Comparison of ENCODE assay signal across 12 cellular contexts in genomic region chr2:234764378-234764777, GRCh38.
DNase-seq lines count a peak whose midpoint lies in the region; ATAC-seq and TF ChIP-seq lines count a peak whose summit lies in the region.
"Had no signal": no experiment of that assay in that cellular context is flagged by ENCODE, and none has a peak within 500 bp of the region (broad histone marks: within the 10 kb centered on the region; RNA-seq: fewer than 3 reads in every experiment).

No MANE protein-coding gene starts in this region.

- TF ChIP-seq CTCF in fibroblast of villous mesenchyme (IDR thresholded peaks at IDR 0.05; ENCODE audit: insufficient read depth, low read depth, low read length) = no peak

- H3K4me3 ChIP-seq in fibroblast of villous mesenchyme (ENCODE audit: low read depth, low read length) = no peak overlapping the region
- H3K4me3 ChIP-seq: HAP-1 had no signal

- no peak for ATAC-seq in HG03520 (IDR thresholded peaks at IDR 0.05; ENCODE audit: unreplicated experiment)
- ATAC-seq in HG02938 (IDR thresholded peaks at IDR 0.05; ENCODE audit: unreplicated experiment) = no peak

- peak; percentile 74 for DNase-seq in DMS79 treated with DMSO at 0.1 percent for 48 hours (lab: John Stamatoyannopoulos, UW)
- peak; percentile 17 for DNase-seq in NCI-H1048 (lab: John Stamatoyannopoulos, UW)
- DNase-seq in fibroblast of villous mesenchyme (ENCODE audit: low read depth) = peak; percentile 28
- DNase-seq in NCI-H2029 treated with DMSO at 0.1 percent for 48 hours (lab: John Stamatoyannopoulos, UW) = no peak
- no peak for DNase-seq in effector CD8-positive, alpha-beta T cell (lab: John Stamatoyannopoulos, UW)
- DNase-seq: BE2C; CD4-positive, alpha-beta memory T cell; DND-41; GDM1 had no signal

Comparison
In these comparisons a context has a peak if more than half of its experiments do, and no peak if none do; other contexts are left out.
1. DNase-seq: peak in DMS79 treated with DMSO at 0.1 percent for 48 hours (single experiment), NCI-H1048 (single experiment) and fibroblast of villous mesenchyme (single experiment); none in NCI-H2029 treated with DMSO at 0.1 percent for 48 hours (single experiment) and effector CD8-positive, alpha-beta T cell (single experiment).